In the genomic region with DNA sequence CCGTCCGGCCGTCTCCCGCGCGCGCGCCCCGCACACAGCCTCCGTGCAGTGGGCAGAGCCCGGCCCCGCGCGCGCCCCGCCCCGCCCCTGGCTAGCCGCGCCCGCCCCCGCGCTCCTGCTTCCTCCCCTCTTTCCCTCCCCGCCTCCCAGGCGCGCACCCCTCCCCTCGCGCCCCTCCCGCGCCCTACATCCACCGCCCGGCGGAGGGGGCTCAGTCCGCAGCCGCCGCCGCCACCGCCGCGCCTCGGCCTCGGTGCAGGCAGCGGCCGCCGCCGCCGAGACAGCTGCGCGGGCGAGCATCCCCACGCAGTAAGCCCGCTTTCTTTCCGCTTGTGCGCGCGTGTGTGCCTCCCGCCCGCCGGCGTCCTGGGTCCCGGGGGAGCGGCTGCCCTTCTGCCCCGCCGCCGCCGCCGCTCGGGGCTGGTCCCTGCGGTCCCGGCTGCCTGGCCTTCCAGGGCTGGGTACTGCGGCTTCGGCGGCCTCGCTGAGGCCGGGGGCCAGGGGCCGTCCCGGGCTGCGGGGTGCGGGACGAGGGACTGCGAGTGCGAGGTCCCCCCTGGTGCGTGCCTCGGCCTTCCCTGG, we compare ENCODE assay signal across 8 cellular contexts. TPM values are rescaled to one million over a fixed set of nuclear protein-coding genes. Genes with fewer than 3 reads are reported as not detected.
DNase-seq lines count a peak whose midpoint lies in the region; ATAC-seq and TF ChIP-seq lines count a peak whose summit lies in the region.

A gene (plus strand): TSS at position 214 of the 582 bp plus-strand sequence.

- H3K27ac ChIP-seq in muscle layer of duodenum (ENCODE audit: low read length) (peak within 1 kb of the TSS; percentile 93), stomach (peak within 1 kb of the TSS; percentile 84 to 96 (median 89))

- WGBS in stomach, 5 donors: 1 to 53% (median 18%) methylated on average over 3 to 66 of the region's 83 CpGs; no CpG with 5 or more reads in 1 of the 5 donors

- H3K36me3 Mint-ChIP-seq in activated T-cell treated with anti-CD3 and anti-CD28 coated beads, Interleukin-2, amount 50 U/mL, for 24 hours (ENCODE audit: low read depth): no peaks in the 10 kb centered on the region

- H3K4me1 ChIP-seq in muscle layer of duodenum (ENCODE audit: control insufficient read depth in 1 of 2, insufficient read depth in 2 of 2, low read length in 2 of 2): no peaks in the 10 kb centered on the region
- peaks cover 0 to 8% (median 2%) of the 10 kb centered on the region in 4 donors for H3K4me1 ChIP-seq in stomach

- H3K27me3 Mint-ChIP-seq in activated T-cell treated with anti-CD3 and anti-CD28 coated beads, Interleukin-2, amount 50 U/mL, for 24 hours: peaks cover 40% of the 10 kb centered on the region

- ATAC-seq in GM18867 (IDR thresholded peaks at IDR 0.05; ENCODE audit: unreplicated experiment) (peak; percentile 63), esophagus mucosa (peak; percentile 75)

- peak within 1 kb of the TSS; percentile 80 for H3K4me3 Mint-ChIP-seq in activated T-cell treated with anti-CD3 and anti-CD28 coated beads, Interleukin-2, amount 50 U/mL, for 24 hours

- no peak for TF ChIP-seq EP300 in stomach (IDR thresholded peaks at IDR 0.05)

- H3K4me3 ChIP-seq in muscle layer of duodenum (ENCODE audit: low read depth in 1 of 2, low read length in 2 of 2): peak within 1 kb of the TSS; percentile 67 to 71
- peak within 1 kb of the TSS; percentile 66 to 71 (median 68) for H3K4me3 ChIP-seq in stomach

- H3K9me3 ChIP-seq in muscle layer of duodenum (ENCODE audit: control insufficient read depth in 1 of 2, low read length in 2 of 2): no peaks in the 10 kb centered on the region
- H3K9me3 ChIP-seq in stomach: no peaks in the 10 kb centered on the region

- no peaks in the 10 kb centered on the region for H3K36me3 ChIP-seq in muscle layer of duodenum (ENCODE audit: control insufficient read depth in 1 of 2, insufficient read depth in 2 of 2, low read length in 2 of 2)
- H3K36me3 ChIP-seq in stomach: no peaks in the 10 kb centered on the region

- DNase-seq in NCI-H2171 (lab: John Stamatoyannopoulos, UW) (peak; percentile 27), stomach (peak; percentile 57), amniotic stem cell (lab: John Stamatoyannopoulos, UW) (no peak), SKM-1 treated with dmso at 0.1 percent for 144 hours (lab: John Stamatoyannopoulos, UW; ENCODE audit: unreplicated experiment) (no peak)
- DNase-seq in activated T-cell treated with anti-CD3 and anti-CD28 coated beads, Interleukin-2, amount 50 U/mL, for 24 hours: peak; percentile 66

- no peaks in the 10 kb centered on the region for H3K27me3 ChIP-seq in muscle layer of duodenum (ENCODE audit: low read depth, low read length)
- peaks cover 0 to 6% (median 0%) of the 10 kb centered on the region in 3 donors for H3K27me3 ChIP-seq in stomach

- TF ChIP-seq CTCF in stomach (IDR thresholded peaks at IDR 0.05): no peak

- peaks cover 30% of the 10 kb centered on the region for H3K4me1 Mint-ChIP-seq in activated T-cell treated with anti-CD3 and anti-CD28 coated beads, Interleukin-2, amount 50 U/mL, for 24 hours (ENCODE audit: low read depth)

- intact Hi-C loops in stomach (cut with DNase I; ENCODE audit: low total_unique reads): no loop called here

- peak within 1 kb of the TSS; percentile 80 for H3K27ac Mint-ChIP-seq in activated T-cell treated with anti-CD3 and anti-CD28 coated beads, Interleukin-2, amount 50 U/mL, for 24 hours

- H3K9me3 Mint-ChIP-seq in activated T-cell treated with anti-CD3 and anti-CD28 coated beads, Interleukin-2, amount 50 U/mL, for 24 hours: no peaks in the 10 kb centered on the region

- no peak for TF ChIP-seq POLR2A in stomach (IDR thresholded peaks at IDR 0.05)

RNA-seq across cellular contexts. Expression of the gene that starts here (rescaled TPM):
- total RNA-seq in esophagus mucosa (18.7 TPM), stomach (1,000 to 10,000 TPM in 1 of 5 donors, 100 to 1,000 TPM in 4; 101 to 1,286 (median 650) TPM)
- polyA plus RNA-seq in stomach: 100 to 1,000 TPM; 147 to 325 (median 211) TPM

Comparison
In these comparisons a context has a peak if more than half of its experiments do, and no peak if none do; other contexts are left out.
1. DNase-seq: peak in NCI-H2171 (single experiment), activated T-cell treated with anti-CD3 and anti-CD28 coated beads, Interleukin-2, amount 50 U/mL, for 24 hours (single experiment) and stomach (single experiment); none in amniotic stem cell (single experiment) and SKM-1 treated with dmso at 0.1 percent for 144 hours (single experiment).